9 cellular contexts compared by ENCODE assay signal in the genomic region with DNA sequence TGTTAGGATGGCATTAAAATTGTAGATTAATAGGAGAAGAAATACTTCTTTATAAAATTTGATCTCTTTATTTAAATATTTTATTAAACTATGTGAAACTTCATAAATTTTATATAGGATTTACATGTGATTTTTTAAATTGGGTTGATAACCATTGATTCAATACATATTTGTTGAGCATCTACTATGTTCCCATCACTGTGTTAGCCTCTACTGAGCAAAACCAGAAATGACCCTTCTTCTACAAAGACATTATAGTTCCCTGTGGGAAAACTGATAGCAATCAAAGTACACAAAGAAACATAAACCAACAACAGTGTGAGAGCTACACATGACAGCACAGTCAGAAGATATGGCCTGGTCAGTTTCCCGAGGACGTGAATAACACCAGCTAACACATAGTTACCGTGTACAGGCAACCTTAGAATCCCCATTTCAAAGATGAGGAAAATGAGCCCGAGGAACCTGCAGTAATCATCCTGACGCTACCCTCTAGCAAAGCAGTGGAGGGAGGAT.
"Had no signal": no experiment of that assay in that cellular context is flagged by ENCODE, and none has a peak within 500 bp of the region (broad histone marks: within the 10 kb centered on the region; RNA-seq: fewer than 3 reads in every experiment).

No MANE protein-coding gene starts in this region.

- H3K27ac ChIP-seq: KMS-11 had no signal

- DNase-seq: H9, HCEC 1CT, HFFc6, KBM-7 had no signal

- FAIRE-seq: H1, H54, HepG2 had no signal

- ATAC-seq: GM23338 had no signal

- H3K4me3 ChIP-seq: GM23338 had no signal
